ENCODE assay signal across 17 cellular contexts in genomic region chr21:43359081-43359822, GRCh38.
A peak's percentile ranks its signal among the peaks of the same experiment; 100 is the strongest.
DNase-seq lines count a peak whose midpoint lies in the region; ATAC-seq, FAIRE-seq and TF ChIP-seq lines count a peak whose summit lies in the region.
"Had no signal": no experiment of that assay in that cellular context is flagged by ENCODE, and none has a peak within 500 bp of the region (broad histone marks: within the 10 kb centered on the region; RNA-seq: fewer than 3 reads in every experiment).

No MANE protein-coding gene starts in this region.

- H3K79me2 ChIP-seq in OCI-LY7 (ENCODE audit: insufficient read depth, low read depth, low read length), result no peaks in the 10 kb centered on the region

- no peak overlapping the region for H3K23ac ChIP-seq in IMR-90 (ENCODE audit: low read depth, low read length)

- no peak overlapping the region for H2BK120ac ChIP-seq in IMR-90 (ENCODE audit: low read depth, low read length)

- H3K4me1 Mint-ChIP-seq in naive B cell, result peaks cover 40 to 63% (median 53%) of the 10 kb centered on the region in 3 donors

- no peak overlapping the region for H2BK5ac ChIP-seq in IMR-90 (ENCODE audit: low read depth, low read length, poor library complexity, severe bottlenecking)

- H3K9me3 Mint-ChIP-seq in naive B cell, result no peaks in the 10 kb centered on the region
- H3K9me3 Mint-ChIP-seq: activated T-helper 1 cell treated with anti-CD3 and anti-CD28 coated beads, Interleukin-12 subunit alpha, Interleukin-12 subunit beta, Interleukin-2, Interleukin-4 antibody, amounts not matched to agents 30 ng/mL and 10 ng/mL and 1 ng/mL, durations not matched to agents 14 hours and 24 hours and 36 hours had no signal

- no peak overlapping the region for H3K4ac ChIP-seq in IMR-90 (ENCODE audit: low read depth, low read length)

- H3K36me3 ChIP-seq in IMR-90 (ENCODE audit: control insufficient read depth, insufficient read depth, low read length), result no peaks in the 10 kb centered on the region
- H3K36me3 ChIP-seq in OCI-LY7 (ENCODE audit: insufficient read depth, low read length), result no peaks in the 10 kb centered on the region
- H3K36me3 ChIP-seq: adrenal gland, HAP-1, tibial nerve had no signal

- no peak overlapping the region for H2AK9ac ChIP-seq in IMR-90 (replicated peaks; ENCODE audit: low read depth, low read length, poor library complexity)

- H4K91ac ChIP-seq in IMR-90 (ENCODE audit: insufficient read depth, low read depth, low read length), result no peak overlapping the region

- no peak overlapping the region for H3K56ac ChIP-seq in IMR-90 (ENCODE audit: extremely low read depth, insufficient read depth, low read length)

- H3K27ac Mint-ChIP-seq in naive B cell, result peak overlapping the region; percentile 82 to 96 (median 90)
- H3K27ac Mint-ChIP-seq: activated T-helper 1 cell treated with anti-CD3 and anti-CD28 coated beads, Interleukin-12 subunit alpha, Interleukin-12 subunit beta, Interleukin-2, Interleukin-4 antibody, amounts not matched to agents 30 ng/mL and 10 ng/mL and 1 ng/mL, durations not matched to agents 14 hours and 24 hours and 36 hours had no signal

- H3K27ac ChIP-seq in IMR-90 (ENCODE audit: insufficient read depth, low read length) (no peak overlapping the region), OCI-LY7 (ENCODE audit: low read depth, low read length, poor library complexity, severe bottlenecking) (peak overlapping the region; percentile 4)
- H3K27ac ChIP-seq: adrenal gland, C4-2B, tibial nerve had no signal

- no peak overlapping the region for H2AFZ ChIP-seq in IMR-90 (replicated peaks; ENCODE audit: low read length, poor library complexity)
- no peak overlapping the region for H2AFZ ChIP-seq in OCI-LY7 (ENCODE audit: low read length)

- no peak overlapping the region for H4K8ac ChIP-seq in IMR-90 (ENCODE audit: low read depth in 2 of 2, low read length in 2 of 2)

- BruUV-seq in IMR-90 (replicated peaks; lab: Mats Ljungman, UMichigan) (no TSS peak), OCI-LY7 (replicated peaks; lab: Mats Ljungman, UMichigan) (no TSS peak)

- H3K9me3 ChIP-seq in IMR-90 (ENCODE audit: control insufficient read depth, insufficient read depth, low read length), result no peaks in the 10 kb centered on the region
- no peaks in the 10 kb centered on the region for H3K9me3 ChIP-seq in OCI-LY7 (ENCODE audit: low read length)
- H3K9me3 ChIP-seq: adrenal gland, HAP-1, tibial nerve had no signal

- intact Hi-C loops in IMR-90 (cut with micrococcal nuclease), result no loop called here
- intact Hi-C loops in OCI-LY7 (cut with micrococcal nuclease; ENCODE audit: unreplicated experiment), result no loop called here

- no peak overlapping the region for H2BK15ac ChIP-seq in IMR-90 (ENCODE audit: low read depth, low read length)

- POLR2A ChIA-PET in IMR-90 (lab: Charles Lee; ENCODE audit: unreplicated experiment) (no interaction called here), OCI-LY7 (lab: Charles Lee) (interaction anchor here (1.1 kb wide), 1 partner anchor 9 kb away, joined by 3 read pairs; no protein-coding TSS in a partner anchor)

- no peak for TF ChIP-seq CTCF in IMR-90 (conservative IDR thresholded peaks at IDR 0.05; ENCODE audit: low read depth, low read length)
- no peak for TF ChIP-seq CTCF in OCI-LY7 (conservative IDR thresholded peaks at IDR 0.05; ENCODE audit: low read length)

- CTCF ChIA-PET in IMR-90 (lab: Yijun Ruan, JAX) (interaction anchor here (0.6 kb wide), 1 partner anchor 161 kb away, joined by 4 read pairs; no protein-coding TSS in a partner anchor), OCI-LY7 (lab: Charles Lee; ENCODE audit: unreplicated experiment) (no interaction called here)

- 83% methylated on average over 10 of the region's 23 CpGs; no CpG with 5 or more reads in 1 of the 2 experiments for WGBS in IMR-90 (ENCODE audit: extremely low coverage in 2 of 2, insufficient read length in 1 of 2), 2 experiments

- ATAC-seq in IMR-90 (ENCODE audit: low read depth), result no peak
- ATAC-seq in naive B cell (ENCODE audit: low read depth in 2 of 2), result no peak
- no peak for ATAC-seq in HG03095 (IDR thresholded peaks at IDR 0.05; ENCODE audit: unreplicated experiment)

- no peak for TF ChIP-seq POLR2A in IMR-90 (IDR thresholded peaks at IDR 0.05; ENCODE audit: low read depth, low read length)
- TF ChIP-seq POLR2A in GM12891 (IDR thresholded peaks at IDR 0.05; ENCODE audit: low read depth, low read length), result no peak

- no peak for FAIRE-seq in GM12891 (lab: Jason Lieb, UNC)

- no peak overlapping the region for H3K14ac ChIP-seq in IMR-90 (replicated peaks; ENCODE audit: low read depth, low read length)

- in situ Hi-C loops in IMR-90 (cut with MboI; ENCODE audit: low sequenced_read_pairs), result no loop called here

- H3K4me3 ChIP-seq in IMR-90 (ENCODE audit: insufficient read depth, low read depth, low read length), result no peak overlapping the region
- H3K4me3 ChIP-seq in OCI-LY7 (ENCODE audit: low read depth, low read length, poor library complexity, severe bottlenecking), result no peak overlapping the region
- H3K4me3 ChIP-seq: adrenal gland, HAP-1, tibial nerve had no signal

- H3K79me1 ChIP-seq in IMR-90 (ENCODE audit: low read depth in 1 of 2, low read length in 2 of 2), result no peaks in the 10 kb centered on the region; a peak in 1 of 4 replicates

- no peak for TF ChIP-seq RAD21 in IMR-90 (IDR thresholded peaks at IDR 0.05; ENCODE audit: low read length)

- H3K4me1 ChIP-seq in IMR-90 (ENCODE audit: control insufficient read depth, insufficient read depth, low read length) (peaks cover 10% of the 10 kb centered on the region), OCI-LY7 (ENCODE audit: insufficient read depth, low read length, poor library complexity, severe bottlenecking) (peaks cover 75% of the 10 kb centered on the region)
- H3K4me1 ChIP-seq: adrenal gland had no signal

- DNase-seq in NCI-H1694 treated with DMSO at 0.1 percent for 48 hours (lab: John Stamatoyannopoulos, UW) (peak; percentile 31), NCI-H1694 (lab: John Stamatoyannopoulos, UW) (no peak), IMR-90 (no peak), OCI-LY7 (ENCODE audit: low spot score) (no peak), naive B cell (no peak), T-helper 2 cell (no peak), GM12891 (ENCODE audit: insufficient read length, low spot score) (no peak)
- DNase-seq: adrenal gland; NCI-H187 treated with DMSO at 0.1 percent for 48 hours; NCI-H82; stimulated activated naive CD4-positive, alpha-beta T cell; SW 1271 had no signal

- dilution Hi-C loops in IMR-90 (cut with HindIII; ENCODE audit: low sequenced_read_pairs, unreplicated experiment), result no loop called here

- peak overlapping the region in 5 of 8 donors; percentile 8 to 72 (median 13) for H3K4me3 Mint-ChIP-seq in naive B cell
- H3K4me3 Mint-ChIP-seq: activated T-helper 1 cell treated with anti-CD3 and anti-CD28 coated beads, Interleukin-12 subunit alpha, Interleukin-12 subunit beta, Interleukin-2, Interleukin-4 antibody, amounts not matched to agents 30 ng/mL and 10 ng/mL and 1 ng/mL, durations not matched to agents 14 hours and 24 hours and 36 hours had no signal

- H3K36me3 Mint-ChIP-seq in naive B cell, result no peaks in the 10 kb centered on the region

- H4K5ac ChIP-seq in IMR-90 (ENCODE audit: low read depth, low read length), result no peak overlapping the region

- no peak overlapping the region for H3K18ac ChIP-seq in IMR-90 (ENCODE audit: low read depth, low read length)

- H3K9ac ChIP-seq in IMR-90 (ENCODE audit: low read depth, low read length), result no peak overlapping the region

- H4K20me1 ChIP-seq in IMR-90 (ENCODE audit: insufficient read depth, low read length) (no peaks in the 10 kb centered on the region), OCI-LY7 (ENCODE audit: insufficient read depth, low read length) (no peaks in the 10 kb centered on the region)

- no peaks in the 10 kb centered on the region for H3K27me3 Mint-ChIP-seq in naive B cell

- no peak overlapping the region for H2BK20ac ChIP-seq in IMR-90 (ENCODE audit: low read depth, low read length)

- H3K4me2 ChIP-seq in IMR-90 (ENCODE audit: low read depth, low read length) (no peak overlapping the region), OCI-LY7 (ENCODE audit: low read length) (peak overlapping the region; percentile 87)

- peaks cover 2% of the 10 kb centered on the region; the same call in 1 of the 2 replicates for H3K27me3 ChIP-seq in IMR-90 (ENCODE audit: control insufficient read depth, insufficient read depth, low read length)
- H3K27me3 ChIP-seq: adrenal gland, tibial nerve had no signal

- H3K9me1 ChIP-seq in IMR-90 (ENCODE audit: insufficient read depth, low read length), result peaks cover 8% of the 10 kb centered on the region; the same call in 1 of the 2 replicates

- H2AK5ac ChIP-seq in IMR-90 (ENCODE audit: low read depth, low read length), result 0 out of 2 replicates have a peak overlapping the region, but pooled peaks have one; percentile 48

- no peaks in the 10 kb centered on the region for H3K9me2 ChIP-seq in OCI-LY7 (ENCODE audit: insufficient read depth, low read length)

TF ChIP-seq in IMR-90, 13 proteins besides CTCF, POLR2A, EP300 and RAD21:
- TF ChIP-seq RCOR1 (IDR thresholded peaks at IDR 0.05; ENCODE audit: insufficient replicate concordance, low read length) (no peak), SMC3 (IDR thresholded peaks at IDR 0.05; ENCODE audit: low read depth, low read length) (no peak), MAFK (IDR thresholded peaks at IDR 0.05; ENCODE audit: low read depth, low read length) (no peak), CEBPB (IDR thresholded peaks at IDR 0.05; ENCODE audit: low read depth, low read length) (no peak), MAZ (IDR thresholded peaks at IDR 0.05; ENCODE audit: borderline replicate concordance, low read depth, low read length) (no peak)

TF ChIP-seq in GM12891, 5 proteins besides CTCF, POLR2A, EP300 and RAD21:
- TF ChIP-seq POLR2AphosphoS5 (IDR thresholded peaks at IDR 0.05; ENCODE audit: low read depth, low read length), result no peak
- TF ChIP-seq TAF1 (IDR thresholded peaks at IDR 0.05; ENCODE audit: low read depth, low read length), result no peak
- no peak for TF ChIP-seq PAX5 (IDR thresholded peaks at IDR 0.05; ENCODE audit: insufficient read depth, low read length, severe bottlenecking)
- no peak for TF ChIP-seq POU2F2 (IDR thresholded peaks at IDR 0.05; ENCODE audit: low read depth, low read length)
- no peak for TF ChIP-seq SPI1 (IDR thresholded peaks at IDR 0.05; ENCODE audit: low read depth, low read length)
TF ChIP-seq in GM12891: peak in this region for 0.
